Comparison of ENCODE assay signal across 18 cellular contexts in the genomic region with DNA sequence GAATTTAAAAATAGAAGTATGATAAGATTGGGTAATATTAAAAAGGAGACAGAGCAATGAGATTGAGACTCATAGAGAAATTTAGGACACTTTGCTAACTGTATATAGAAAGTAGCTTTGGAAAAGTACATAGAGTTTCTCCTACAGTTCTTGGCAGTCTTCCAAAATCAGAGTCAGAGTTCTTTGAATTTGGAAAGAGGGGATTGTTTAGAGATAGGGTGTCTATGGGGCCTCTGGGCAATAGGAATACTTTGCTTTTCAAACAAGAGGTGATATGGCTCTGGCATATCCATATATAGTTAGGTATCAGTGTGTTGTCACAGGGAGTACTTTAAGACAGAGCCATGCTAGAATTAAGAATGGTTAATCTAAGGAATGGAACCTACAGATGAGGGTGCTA.
DNase-seq lines count a peak whose midpoint lies in the region; ATAC-seq and TF ChIP-seq lines count a peak whose summit lies in the region.
"Had no signal": no experiment of that assay in that cellular context is flagged by ENCODE, and none has a peak within 500 bp of the region (broad histone marks: within the 10 kb centered on the region; RNA-seq: fewer than 3 reads in every experiment).

No MANE protein-coding gene starts in this region.

- no peaks in the 10 kb centered on the region for H3K27me3 Mint-ChIP-seq in MCF 10A (ENCODE audit: insufficient read depth, unreplicated experiment)

- H3K27me3 ChIP-seq in mammary epithelial cell (ENCODE audit: insufficient read depth, low read length) (no peaks in the 10 kb centered on the region), smooth muscle cell (ENCODE audit: low read depth) (no peaks in the 10 kb centered on the region)
- H3K27me3 ChIP-seq: adrenal gland, neural progenitor cell had no signal

- intact Hi-C loops in MCF 10A (cut with micrococcal nuclease), result no loop called here
- intact Hi-C loops in mammary epithelial cell (cut with micrococcal nuclease), result no loop called here

- peak; percentile 38 for DNase-seq in MCF 10A (ENCODE audit: unreplicated experiment)
- no peak for DNase-seq in mammary epithelial cell
- peak; percentile 59 for DNase-seq in NCI-H69 (lab: John Stamatoyannopoulos, UW)
- peak; percentile 41 for DNase-seq in fibroblast of mammary gland (ENCODE audit: low read depth)
- DNase-seq in smooth muscle cell (lab: John Stamatoyannopoulos, UW; ENCODE audit: unreplicated experiment), result no peak
- DNase-seq in RKO (ENCODE audit: low spot score), result no peak
- DNase-seq in NCI-H2029 (lab: John Stamatoyannopoulos, UW), result no peak
- DNase-seq: activated CD4-positive, CD25-positive, alpha-beta regulatory T cell; endodermal cell; Karpas-422; NCI-H187; retina; SHP77; T-helper 2 cell had no signal

- H3K27ac Mint-ChIP-seq in MCF 10A (ENCODE audit: low read depth, unreplicated experiment), result no peak overlapping the region
- H3K27ac Mint-ChIP-seq: activated T-helper 17 cell treated with anti-CD3 and anti-CD28 coated beads, Interleukin-2, amount 50 U/mL, for 72 hours; endodermal cell; neural progenitor cell had no signal

- H2AFZ ChIP-seq in mammary epithelial cell (ENCODE audit: low read depth, low read length), result no peak overlapping the region
- no peak overlapping the region for H2AFZ ChIP-seq in smooth muscle cell (ENCODE audit: low read depth)

- H3K9ac ChIP-seq in mammary epithelial cell (ENCODE audit: insufficient read depth, low read length) (no peak overlapping the region), smooth muscle cell (ENCODE audit: low read depth) (no peak overlapping the region)
- H3K9ac ChIP-seq: neural progenitor cell had no signal

- H4K20me1 ChIP-seq in mammary epithelial cell (ENCODE audit: insufficient read depth, low read length), result no peaks in the 10 kb centered on the region
- no peaks in the 10 kb centered on the region for H4K20me1 ChIP-seq in smooth muscle cell (ENCODE audit: low read depth)

- peaks cover 5% of the 10 kb centered on the region for H3F3A ChIP-seq in smooth muscle cell (ENCODE audit: low read depth)

- no TSS peak for BruUV-seq in MCF 10A (replicated peaks; lab: Mats Ljungman, UMichigan)
- no TSS peak for BruUV-seq in mammary epithelial cell (replicated peaks; lab: Mats Ljungman, UMichigan)

- H3K27ac ChIP-seq in mammary epithelial cell (ENCODE audit: insufficient read depth, low read depth, low read length) (no peak overlapping the region), smooth muscle cell (ENCODE audit: low read depth) (peak overlapping the region; percentile 2)
- H3K27ac ChIP-seq: neural progenitor cell had no signal

- dilution Hi-C loops in mammary epithelial cell (cut with HindIII; ENCODE audit: low sequenced_read_pairs), result no loop called here

- POLR2A ChIA-PET in MCF 10A (lab: Yijun Ruan, JAX), result interaction anchor here (0.7 kb wide), 1 partner anchor 326 kb away, joined by 3 read pairs; no protein-coding TSS in a partner anchor

- no peak overlapping the region for H3K4me3 Mint-ChIP-seq in MCF 10A (ENCODE audit: unreplicated experiment)
- H3K4me3 Mint-ChIP-seq: activated T-helper 17 cell treated with anti-CD3 and anti-CD28 coated beads, Interleukin-2, amount 50 U/mL, for 72 hours; endodermal cell; neural progenitor cell had no signal

- H3K4me2 ChIP-seq in mammary epithelial cell (ENCODE audit: insufficient read depth, low read depth, low read length), result no peak overlapping the region
- no peak overlapping the region for H3K4me2 ChIP-seq in smooth muscle cell
- H3K4me2 ChIP-seq: neural progenitor cell had no signal

- no peak for ATAC-seq in GM18870 (IDR thresholded peaks at IDR 0.05; ENCODE audit: unreplicated experiment)
- ATAC-seq: activated T-helper 17 cell treated with anti-CD3 and anti-CD28 coated beads, Interleukin-2, amount 50 U/mL, for 72 hours had no signal

- no peaks in the 10 kb centered on the region for H3K4me1 Mint-ChIP-seq in MCF 10A (ENCODE audit: insufficient read depth, unreplicated experiment)

- H3K9me3 Mint-ChIP-seq in MCF 10A (ENCODE audit: unreplicated experiment), result no peaks in the 10 kb centered on the region
- H3K9me3 Mint-ChIP-seq: neural progenitor cell had no signal

- in situ Hi-C loops in mammary epithelial cell (cut with MboI; ENCODE audit: low sequenced_read_pairs in 2 of 2), result no loop called here

- H3K4me1 ChIP-seq in mammary epithelial cell (ENCODE audit: insufficient read depth, low read length) (no peaks in the 10 kb centered on the region), smooth muscle cell (ENCODE audit: low read depth) (no peaks in the 10 kb centered on the region)
- H3K4me1 ChIP-seq: neural progenitor cell had no signal

- H3K9me3 ChIP-seq in mammary epithelial cell (replicated peaks; ENCODE audit: insufficient read depth, low read length) (no peaks in the 10 kb centered on the region), smooth muscle cell (replicated peaks; ENCODE audit: low read depth) (no peaks in the 10 kb centered on the region)
- H3K9me3 ChIP-seq: adrenal gland had no signal

- H3K79me2 ChIP-seq in mammary epithelial cell (ENCODE audit: insufficient read depth, low read length), result no peaks in the 10 kb centered on the region
- H3K79me2 ChIP-seq in smooth muscle cell (ENCODE audit: low read depth), result no peaks in the 10 kb centered on the region

- no peak for TF ChIP-seq CTCF in MCF 10A (IDR thresholded peaks at IDR 0.05; ENCODE audit: unreplicated experiment)
- no peak for TF ChIP-seq CTCF in mammary epithelial cell (conservative IDR thresholded peaks at IDR 0.05 in 1 of 2, IDR thresholded peaks at IDR 0.05 in 1 of 2; ENCODE audit: extremely low read depth in 1 of 2, insufficient read depth in 1 of 2, low read depth in 1 of 2, low read length in 2 of 2)
- TF ChIP-seq CTCF in fibroblast of mammary gland (conservative IDR thresholded peaks at IDR 0.05; ENCODE audit: control insufficient read depth, insufficient read depth, low read depth, low read length), result no peak
- no peak for TF ChIP-seq CTCF in smooth muscle cell (IDR thresholded peaks at IDR 0.05; ENCODE audit: borderline replicate concordance, insufficient read depth, poor library complexity, severe bottlenecking)

- no peaks in the 10 kb centered on the region for H3K36me3 Mint-ChIP-seq in MCF 10A (ENCODE audit: insufficient read depth, unreplicated experiment)
- H3K36me3 Mint-ChIP-seq: neural progenitor cell had no signal

- CTCF ChIA-PET in MCF 10A (lab: Yijun Ruan, JAX), result interaction anchor here (0.6 kb wide), 1 partner anchor 467 kb away, joined by 3 read pairs; no protein-coding TSS in a partner anchor
- CTCF ChIA-PET in mammary epithelial cell (lab: Charles Lee; ENCODE audit: low non-redundant PET), result no interaction called here

- H3K4me3 ChIP-seq in mammary epithelial cell (replicated peaks in 1 of 3; ENCODE audit: insufficient read depth in 1 of 3, low read depth in 2 of 3, low read length in 3 of 3), result no peak overlapping the region
- H3K4me3 ChIP-seq in fibroblast of mammary gland (ENCODE audit: control insufficient read depth, low read depth, low read length), result no peak overlapping the region
- H3K4me3 ChIP-seq in smooth muscle cell, result no peak overlapping the region
- H3K4me3 ChIP-seq: neural progenitor cell had no signal

- H3K36me3 ChIP-seq in mammary epithelial cell (ENCODE audit: insufficient read depth, low read length) (no peaks in the 10 kb centered on the region), smooth muscle cell (ENCODE audit: low read depth) (no peaks in the 10 kb centered on the region)
- H3K36me3 ChIP-seq: adrenal gland, neural progenitor cell had no signal

Comparison
In these comparisons a context has a peak if more than half of its experiments do, and no peak if none do; other contexts are left out.
1. DNase-seq: peak in MCF 10A (single experiment), NCI-H69 (single experiment) and fibroblast of mammary gland (single experiment); none in mammary epithelial cell (single experiment), smooth muscle cell (single experiment), RKO (single experiment) and NCI-H2029 (single experiment).